In genomic region chr17:40317345-40317873, GRCh38 we compare ENCODE assay signal across 8 cellular contexts. TPM values are rescaled to one million over a fixed set of nuclear protein-coding genes. Genes with fewer than 3 reads are reported as not detected.
DNase-seq lines count a peak whose midpoint lies in the region; ATAC-seq and TF ChIP-seq lines count a peak whose summit lies in the region.

No MANE protein-coding gene starts in this region.

- in situ Hi-C loops in GM13976 (cut with MboI; ENCODE audit: low sequenced_read_pairs, unreplicated experiment) = no loop called here

- H3K36me3 Mint-ChIP-seq in MCF 10A (ENCODE audit: insufficient read depth, unreplicated experiment) (peaks cover 7% of the 10 kb centered on the region), immature natural killer cell (no peaks in the 10 kb centered on the region)
- no peaks in the 10 kb centered on the region for H3K36me3 Mint-ChIP-seq in stimulated activated memory B cell treated with anti-CD40 and anti-IgM and Interleukin-4, amounts not matched to agents 10 μg/mL and 1 μg/mL and 100 μg/mL, for 72 hours

- POLR2A ChIA-PET in RWPE1 (lab: Yijun Ruan, JAX; ENCODE audit: low non-redundant PET) = interaction anchor here (0.6 to 0.8 kb wide), 3 partner anchors 17 to 1362 kb away, joined by 3 to 5 read pairs (median 4); no protein-coding TSS in a partner anchor
- POLR2A ChIA-PET in MCF 10A (lab: Yijun Ruan, JAX) = interaction anchor here (0.5 to 4.3 kb wide), 13 partner anchors 8 to 217 kb away, joined by 3 to 24 read pairs (median 4); partner anchors contain the start of gene NR1D1

- peaks cover 85% of the 10 kb centered on the region for H3K4me1 Mint-ChIP-seq in MCF 10A (ENCODE audit: insufficient read depth, unreplicated experiment)
- peaks cover 76 to 86% of the 10 kb centered on the region in 2 donors for H3K4me1 Mint-ChIP-seq in immature natural killer cell
- peaks cover 52% of the 10 kb centered on the region for H3K4me1 Mint-ChIP-seq in stimulated activated memory B cell treated with anti-CD40 and anti-IgM and Interleukin-4, amounts not matched to agents 10 μg/mL and 1 μg/mL and 100 μg/mL, for 72 hours

- peak; percentile 69 for DNase-seq in AG20443 (ENCODE audit: low spot score)
- DNase-seq in GM13976 (ENCODE audit: low spot score) = peak; percentile 72
- DNase-seq in RWPE1 (ENCODE audit: low spot score) = peak; percentile 66
- DNase-seq in MCF 10A (ENCODE audit: unreplicated experiment) = peak; percentile 77
- peak; percentile 43 to 50 (median 49) for DNase-seq in immature natural killer cell

- BruUV-seq in MCF 10A (replicated peaks; lab: Mats Ljungman, UMichigan) = no TSS peak

- no peak for ATAC-seq in stimulated activated memory B cell treated with anti-CD40 and anti-IgM and Interleukin-4, amounts not matched to agents 10 μg/mL and 1 μg/mL and 100 μg/mL, for 72 hours
- no peak for ATAC-seq in HG02588 (IDR thresholded peaks at IDR 0.05; ENCODE audit: unreplicated experiment)
- no peak for ATAC-seq in GM18870 (IDR thresholded peaks at IDR 0.05; ENCODE audit: unreplicated experiment)

- H3K27ac Mint-ChIP-seq in MCF 10A (ENCODE audit: low read depth, unreplicated experiment) (peak overlapping the region; percentile 32), immature natural killer cell (peak overlapping the region; percentile 92 to 100 (median 100))
- H3K27ac Mint-ChIP-seq in stimulated activated memory B cell treated with anti-CD40 and anti-IgM and Interleukin-4, amounts not matched to agents 10 μg/mL and 1 μg/mL and 100 μg/mL, for 72 hours = peak overlapping the region; percentile 98

- H3K27ac ChIP-seq in RWPE1 = peak overlapping the region; percentile 99

- H3K4me3 Mint-ChIP-seq in MCF 10A (ENCODE audit: unreplicated experiment) (peak overlapping the region; percentile 81), immature natural killer cell (peak overlapping the region; percentile 91 to 95 (median 93))
- H3K4me3 Mint-ChIP-seq in stimulated activated memory B cell treated with anti-CD40 and anti-IgM and Interleukin-4, amounts not matched to agents 10 μg/mL and 1 μg/mL and 100 μg/mL, for 72 hours = peak overlapping the region; percentile 82

- intact Hi-C loops in MCF 10A (cut with micrococcal nuclease) = no loop called here

- CTCF ChIA-PET in RWPE1 (lab: Yijun Ruan, JAX) (interaction anchor here (0.6 to 2.5 kb wide), 12 partner anchors 9 to 37 kb away, joined by 3 to 13 read pairs (median 6); no protein-coding TSS in a partner anchor), MCF 10A (lab: Yijun Ruan, JAX) (interaction anchor here (0.6 to 1.9 kb wide), 20 partner anchors 10 to 1393 kb away, joined by 3 to 7 read pairs (median 4); no protein-coding TSS in a partner anchor)

- H3K27me3 Mint-ChIP-seq in MCF 10A (ENCODE audit: insufficient read depth, unreplicated experiment) = no peaks in the 10 kb centered on the region
- peaks cover 25 to 34% (median 27%) of the 10 kb centered on the region in 3 donors for H3K27me3 Mint-ChIP-seq in immature natural killer cell (ENCODE audit: low read depth in 3 of 3)
- H3K27me3 Mint-ChIP-seq in stimulated activated memory B cell treated with anti-CD40 and anti-IgM and Interleukin-4, amounts not matched to agents 10 μg/mL and 1 μg/mL and 100 μg/mL, for 72 hours = no peaks in the 10 kb centered on the region

- no peaks in the 10 kb centered on the region for H3K9me3 Mint-ChIP-seq in MCF 10A (ENCODE audit: unreplicated experiment)
- no peaks in the 10 kb centered on the region for H3K9me3 Mint-ChIP-seq in immature natural killer cell
- H3K9me3 Mint-ChIP-seq in stimulated activated memory B cell treated with anti-CD40 and anti-IgM and Interleukin-4, amounts not matched to agents 10 μg/mL and 1 μg/mL and 100 μg/mL, for 72 hours = no peaks in the 10 kb centered on the region

- peak; percentile 56 for TF ChIP-seq CTCF in GM13976 (IDR thresholded peaks at IDR 0.05; ENCODE audit: borderline replicate concordance, control extremely low read depth, extremely low read depth, insufficient read depth, missing control alignments)
- TF ChIP-seq CTCF in RWPE1 (conservative IDR thresholded peaks at IDR 0.05; ENCODE audit: low read depth) = peak; percentile 76
- TF ChIP-seq CTCF in MCF 10A (IDR thresholded peaks at IDR 0.05; ENCODE audit: unreplicated experiment) = peak; percentile 54

RNA-seq across cellular contexts. Expression of gene RARA, which starts 8.4 kb away (rescaled TPM):
- 12.2 and 12.6 TPM in 2 replicates for total RNA-seq in MCF 10A (2022)
- polyA plus RNA-seq in immature natural killer cell = 10 to 100 TPM in 1 of 3 donors, 1 to 10 TPM in 2; 4.6 to 12.1 (median 4.6) TPM

RNA-seq across cellular contexts. Expression of gene CDC6, which starts 29.7 kb away (rescaled TPM):
- total RNA-seq in MCF 10A (2022) = 70.0 and 96.8 TPM in 2 replicates
- polyA plus RNA-seq in immature natural killer cell = 1 to 10 TPM in 2 of 3 donors, under 1 TPM in 1; 0.81 to 1.8 (median 1.5) TPM

RNA-seq across cellular contexts. Expression of gene GJD3, which starts 47.1 kb away (rescaled TPM):
- not detected in 2 replicates for total RNA-seq in MCF 10A (2022)
- polyA plus RNA-seq in immature natural killer cell = under 1 TPM in 2 of 3 donors, not detected in 1; 0.40 to 0.68 TPM

Comparison
In these comparisons a context has a peak if more than half of its experiments do, and no peak if none do; other contexts are left out.
1. H3K27ac Mint-ChIP-seq: peak in every context shown above with its lines; median percentile 100 in immature natural killer cell; 98 in stimulated activated memory B cell treated with anti-CD40 and anti-IgM and Interleukin-4, amounts not matched to agents 10 μg/mL and 1 μg/mL and 100 μg/mL, for 72 hours; 32 in MCF 10A.